Comparison of ENCODE assay signal across 6 cellular contexts in genomic region chr16:2468142-2468724, GRCh38.
DNase-seq lines count a peak whose midpoint lies in the region; ATAC-seq and TF ChIP-seq lines count a peak whose summit lies in the region.

No MANE protein-coding gene starts in this region.

- no peaks in the 10 kb centered on the region for H3K9me3 Mint-ChIP-seq in stimulated activated memory B cell treated with anti-CD40 and anti-IgM and Interleukin-4, amounts not matched to agents 10 μg/mL and 1 μg/mL and 100 μg/mL, for 72 hours

- peak overlapping the region; percentile 47 for H3K4me3 ChIP-seq in epithelial cell of esophagus (ENCODE audit: low read length)

- peak; percentile 14 for ATAC-seq in stimulated activated memory B cell treated with anti-CD40 and anti-IgM and Interleukin-4, amounts not matched to agents 10 μg/mL and 1 μg/mL and 100 μg/mL, for 72 hours
- ATAC-seq in HG03571 (IDR thresholded peaks at IDR 0.05; ENCODE audit: unreplicated experiment): no peak
- no peak for ATAC-seq in HG03108 (IDR thresholded peaks at IDR 0.05; ENCODE audit: unreplicated experiment)

- no peaks in the 10 kb centered on the region for H3K36me3 Mint-ChIP-seq in stimulated activated memory B cell treated with anti-CD40 and anti-IgM and Interleukin-4, amounts not matched to agents 10 μg/mL and 1 μg/mL and 100 μg/mL, for 72 hours

- H3K4me1 Mint-ChIP-seq in stimulated activated memory B cell treated with anti-CD40 and anti-IgM and Interleukin-4, amounts not matched to agents 10 μg/mL and 1 μg/mL and 100 μg/mL, for 72 hours: peaks cover 40% of the 10 kb centered on the region

- H3K27ac Mint-ChIP-seq in stimulated activated memory B cell treated with anti-CD40 and anti-IgM and Interleukin-4, amounts not matched to agents 10 μg/mL and 1 μg/mL and 100 μg/mL, for 72 hours: peak overlapping the region; percentile 19

- peak; percentile 83 for DNase-seq in DMS153 (lab: John Stamatoyannopoulos, UW)
- DNase-seq in NCI-H2081 (lab: John Stamatoyannopoulos, UW): peak; percentile 85 to 90
- peak; percentile 84 for DNase-seq in epithelial cell of esophagus (ENCODE audit: low read depth)

- peaks cover 39% of the 10 kb centered on the region for H3K27me3 Mint-ChIP-seq in stimulated activated memory B cell treated with anti-CD40 and anti-IgM and Interleukin-4, amounts not matched to agents 10 μg/mL and 1 μg/mL and 100 μg/mL, for 72 hours

- no peak for TF ChIP-seq CTCF in epithelial cell of esophagus (IDR thresholded peaks at IDR 0.05; ENCODE audit: insufficient read depth, low read depth, low read length, missing control alignments)

- H3K4me3 Mint-ChIP-seq in stimulated activated memory B cell treated with anti-CD40 and anti-IgM and Interleukin-4, amounts not matched to agents 10 μg/mL and 1 μg/mL and 100 μg/mL, for 72 hours: peak overlapping the region; percentile 73
